Comparison of ENCODE assay signal across 8 cellular contexts in genomic region chr18:68623342-68623741, GRCh38.
DNase-seq lines count a peak whose midpoint lies in the region; ATAC-seq and TF ChIP-seq lines count a peak whose summit lies in the region.

No MANE protein-coding gene starts in this region.

- no peak overlapping the region for H2AK5ac ChIP-seq in mesendoderm (ENCODE audit: low read length)

- TF ChIP-seq CTCF in MM.1S (IDR thresholded peaks at IDR 0.05; ENCODE audit: low read length) (peak; percentile 69), coronary artery (IDR thresholded peaks at IDR 0.05) (peak; percentile 74)

- H3K18ac ChIP-seq in mesendoderm (ENCODE audit: low read length): no peak overlapping the region

- H3K56ac ChIP-seq in mesendoderm (ENCODE audit: low read length): no peak overlapping the region

- no peaks in the 10 kb centered on the region for H3K9me3 ChIP-seq in MM.1S (replicated peaks; ENCODE audit: insufficient read depth, low read length)

- H3K4me3 ChIP-seq in MM.1S (ENCODE audit: low read length): no peak overlapping the region
- no peak overlapping the region for H3K4me3 ChIP-seq in coronary artery
- H3K4me3 ChIP-seq in mesendoderm (ENCODE audit: low read length): no peak overlapping the region

- no peak overlapping the region for H4K8ac ChIP-seq in mesendoderm (ENCODE audit: low read depth, low read length)

- H2BK15ac ChIP-seq in mesendoderm (replicated peaks; ENCODE audit: low read depth): no peak overlapping the region

- no peak overlapping the region for H4K5ac ChIP-seq in mesendoderm (ENCODE audit: low read length)

- H3K27ac ChIP-seq in MM.1S (ENCODE audit: low read length) (no peak overlapping the region), coronary artery (no peak overlapping the region), mesendoderm (ENCODE audit: low read depth, low read length) (no peak overlapping the region)

- no peak overlapping the region for H2AFZ ChIP-seq in MM.1S (ENCODE audit: low read length)

- H3K36me3 ChIP-seq in MM.1S (replicated peaks; ENCODE audit: insufficient read depth, low read length): no peaks in the 10 kb centered on the region
- H3K36me3 ChIP-seq in mesendoderm (ENCODE audit: control insufficient read depth, insufficient read depth, low read length): no peaks in the 10 kb centered on the region

- H3K4me2 ChIP-seq in MM.1S (ENCODE audit: low read depth, low read length) (no peak overlapping the region), mesendoderm (ENCODE audit: low read length) (no peak overlapping the region)

- H3K27me3 ChIP-seq in MM.1S (replicated peaks; ENCODE audit: insufficient read depth, low read length) (no peaks in the 10 kb centered on the region), mesendoderm (ENCODE audit: insufficient read depth, low read length, poor library complexity) (no peaks in the 10 kb centered on the region)

- no peaks in the 10 kb centered on the region for H3F3A ChIP-seq in MM.1S (ENCODE audit: insufficient read depth, low read length)

- no peaks in the 10 kb centered on the region for H3K79me1 ChIP-seq in mesendoderm (ENCODE audit: low read length)

- no peaks in the 10 kb centered on the region for H3K9me2 ChIP-seq in MM.1S (replicated peaks; ENCODE audit: insufficient read depth, low read length)

- no peak overlapping the region for H3K4ac ChIP-seq in mesendoderm (ENCODE audit: low read depth, low read length)

- H3K79me2 ChIP-seq in MM.1S (ENCODE audit: low read length) (no peaks in the 10 kb centered on the region), mesendoderm (ENCODE audit: control insufficient read depth, insufficient read depth, low read length) (no peaks in the 10 kb centered on the region)

- no peak overlapping the region for H3K9ac ChIP-seq in MM.1S (ENCODE audit: low read length)
- no peak overlapping the region for H3K9ac ChIP-seq in mesendoderm (ENCODE audit: low read length)

- no peak overlapping the region for H2BK120ac ChIP-seq in mesendoderm (ENCODE audit: low read depth, low read length)

- H2BK5ac ChIP-seq in mesendoderm (ENCODE audit: low read length): no peak overlapping the region

- WGBS in mesendoderm (ENCODE audit: extremely low coverage, insufficient coverage, low lambda C conversion rate): no CpG with 5 or more reads among the region's 3 CpGs

- H4K20me1 ChIP-seq in MM.1S (ENCODE audit: insufficient read depth, low read length): no peaks in the 10 kb centered on the region

- peak; percentile 58 for ATAC-seq in GM21367 (IDR thresholded peaks at IDR 0.05; ENCODE audit: unreplicated experiment)
- ATAC-seq in GM18498 (IDR thresholded peaks at IDR 0.05; ENCODE audit: unreplicated experiment): no peak

- DNase-seq in DMS 273 treated with DMSO at 0.1 percent for 48 hours (lab: John Stamatoyannopoulos, UW): peak; percentile 40
- DNase-seq in MM.1S: peak; percentile 64
- peak; percentile 29 for DNase-seq in SHP77 treated with DMSO at 0.1 percent for 48 hours (lab: John Stamatoyannopoulos, UW)
- no peak for DNase-seq in coronary artery (ENCODE audit: low spot score)
- DNase-seq in mesendoderm: peak; percentile 78
- no peak for DNase-seq in activated effector memory CD4-positive, alpha-beta T cell treated with anti-CD3 and anti-CD28 coated beads, Interleukin-2, amount 50 U/mL, for 16 hours

- H3K23ac ChIP-seq in mesendoderm (ENCODE audit: low read length): no peak overlapping the region

- H3K4me1 ChIP-seq in MM.1S (ENCODE audit: low read length) (no peaks in the 10 kb centered on the region), mesendoderm (ENCODE audit: control insufficient read depth, low read depth, low read length) (no peaks in the 10 kb centered on the region)

Comparison
In these comparisons a context has a peak if more than half of its experiments do, and no peak if none do; other contexts are left out.
1. DNase-seq: peak in DMS 273 treated with DMSO at 0.1 percent for 48 hours (single experiment), MM.1S (single experiment), SHP77 treated with DMSO at 0.1 percent for 48 hours (single experiment) and mesendoderm (single experiment); none in coronary artery (single experiment) and activated effector memory CD4-positive, alpha-beta T cell treated with anti-CD3 and anti-CD28 coated beads, Interleukin-2, amount 50 U/mL, for 16 hours (single experiment).